ENCODE assay signal across 18 cellular contexts in the genomic region with DNA sequence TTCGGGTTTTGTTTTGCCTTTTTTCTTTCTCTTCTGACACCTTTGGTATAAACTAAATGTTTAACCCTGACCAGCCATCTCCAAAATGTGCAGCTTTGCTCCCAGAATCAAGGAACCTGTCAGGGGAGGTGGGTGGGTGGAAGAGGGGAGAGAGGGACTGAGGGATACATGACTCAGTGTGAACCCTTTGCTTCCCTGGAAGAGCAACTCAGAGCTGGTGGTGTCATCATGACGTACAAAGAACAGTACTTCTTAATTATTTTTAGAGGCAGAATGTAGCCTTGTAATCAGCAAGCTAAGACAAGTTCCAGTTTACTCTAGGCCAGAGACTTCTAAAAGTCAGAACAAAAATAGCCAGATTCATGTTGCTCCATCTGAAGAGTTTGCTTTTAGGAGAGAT.
DNase-seq lines count a peak whose midpoint lies in the region; ATAC-seq, FAIRE-seq and TF ChIP-seq lines count a peak whose summit lies in the region.
"Had no signal": no experiment of that assay in that cellular context is flagged by ENCODE, and none has a peak within 500 bp of the region (broad histone marks: within the 10 kb centered on the region; RNA-seq: fewer than 3 reads in every experiment).

No MANE protein-coding gene starts in this region.

- H4K20me1 ChIP-seq in PC-3 (ENCODE audit: low read length), result no peaks in the 10 kb centered on the region
- H4K20me1 ChIP-seq: BLaER1 treated with 17β-estradiol and CSF1 and Interleukin-3, amounts not matched to agents 10 nM and 100 nM had no signal

- CTCF ChIA-PET in CD8-positive, alpha-beta memory T cell (lab: Charles Lee), result no interaction called here
- CTCF ChIA-PET in PC-3 (lab: Charles Lee), result no interaction called here

- no peak for FAIRE-seq in RCC 7860 (lab: Jason Lieb, UNC)
- FAIRE-seq: pancreas had no signal

- H3K27me3 ChIP-seq in CD8-positive, alpha-beta memory T cell (ENCODE audit: insufficient read depth, low read length, poor library complexity, severe bottlenecking), result no peaks in the 10 kb centered on the region
- no peaks in the 10 kb centered on the region for H3K27me3 ChIP-seq in PC-3 (ENCODE audit: low read length)
- H3K27me3 ChIP-seq: BLaER1 treated with 17β-estradiol and CSF1 and Interleukin-3, amounts not matched to agents 10 nM and 100 nM; gastroesophageal sphincter; pancreas; spleen had no signal

- H3K27me3 Mint-ChIP-seq in CD8-positive, alpha-beta memory T cell, result no peaks in the 10 kb centered on the region

- H3K27ac ChIP-seq in CD8-positive, alpha-beta memory T cell (ENCODE audit: low read depth, low read length), result peak overlapping the region; percentile 45
- H3K27ac ChIP-seq in PC-3 (ENCODE audit: low read length) (no peak overlapping the region), substantia nigra (ENCODE audit: low read depth, low read length, poor library complexity, severe bottlenecking) (no peak overlapping the region)
- H3K27ac ChIP-seq: BLaER1 treated with 17β-estradiol and CSF1 and Interleukin-3, amounts not matched to agents 10 nM and 100 nM; gastroesophageal sphincter; pancreas; spleen had no signal

- H3K9me3 ChIP-seq in CD8-positive, alpha-beta memory T cell (ENCODE audit: low read length), result no peaks in the 10 kb centered on the region
- H3K9me3 ChIP-seq in PC-3 (ENCODE audit: low read length), result no peaks in the 10 kb centered on the region
- H3K9me3 ChIP-seq: BLaER1 treated with 17β-estradiol and CSF1 and Interleukin-3, amounts not matched to agents 10 nM and 100 nM; gastroesophageal sphincter; pancreas; spleen had no signal

- H3F3A ChIP-seq in PC-3 (ENCODE audit: low read length, unreplicated experiment), result no peaks in the 10 kb centered on the region

- H2AFZ ChIP-seq in PC-3 (ENCODE audit: low read length), result no peak overlapping the region

- no peaks in the 10 kb centered on the region for H3K4me1 ChIP-seq in CD8-positive, alpha-beta memory T cell (ENCODE audit: insufficient read depth, low read length)
- no peaks in the 10 kb centered on the region for H3K4me1 ChIP-seq in PC-3 (ENCODE audit: insufficient read depth, low read length)
- H3K4me1 ChIP-seq: BLaER1 treated with 17β-estradiol and CSF1 and Interleukin-3, amounts not matched to agents 10 nM and 100 nM; pancreas; spleen had no signal

- ATAC-seq in PC-3 (no peak), esophagus mucosa (peak; percentile 94)
- ATAC-seq: gastroesophageal sphincter, pancreas had no signal

- BruUV-seq in PC-3 (replicated peaks; lab: Mats Ljungman, UMichigan), result no TSS peak

- no peak overlapping the region for H3K4me3 ChIP-seq in CD8-positive, alpha-beta memory T cell (ENCODE audit: low read length)
- no peak overlapping the region for H3K4me3 ChIP-seq in PC-3 (ENCODE audit: low read length)
- H3K4me3 ChIP-seq: BLaER1 treated with 17β-estradiol and CSF1 and Interleukin-3, amounts not matched to agents 10 nM and 100 nM; gastroesophageal sphincter; pancreas; spleen had no signal

- no peaks in the 10 kb centered on the region for H3K36me3 ChIP-seq in CD8-positive, alpha-beta memory T cell (ENCODE audit: insufficient read depth, low read length)
- no peaks in the 10 kb centered on the region for H3K36me3 ChIP-seq in PC-3 (ENCODE audit: low read depth, low read length)
- H3K36me3 ChIP-seq: pancreas had no signal

- H3K4me3 Mint-ChIP-seq in CD8-positive, alpha-beta memory T cell, result no peak overlapping the region
- H3K4me3 Mint-ChIP-seq: activated T-helper 1 cell treated with anti-CD3 and anti-CD28 coated beads, Interleukin-12 subunit alpha, Interleukin-12 subunit beta, Interleukin-2, Interleukin-4 antibody, amounts not matched to agents 30 ng/mL and 10 ng/mL and 1 ng/mL, durations not matched to agents 14 hours and 24 hours and 36 hours had no signal

- intact Hi-C loops in PC-3 (cut with micrococcal nuclease), result no loop called here

- H3K79me2 ChIP-seq in PC-3 (ENCODE audit: low read length), result no peaks in the 10 kb centered on the region

- no peaks in the 10 kb centered on the region for H3K9me2 ChIP-seq in PC-3 (replicated peaks; ENCODE audit: low read length)

- H3K9ac ChIP-seq in PC-3 (ENCODE audit: low read length), result no peak overlapping the region
- H3K9ac ChIP-seq: BLaER1 treated with 17β-estradiol and CSF1 and Interleukin-3, amounts not matched to agents 10 nM and 100 nM had no signal

- H3K27ac Mint-ChIP-seq in CD8-positive, alpha-beta memory T cell, result peak overlapping the region in 2 of 8 donors; percentile 1 to 6
- H3K27ac Mint-ChIP-seq: activated T-helper 1 cell treated with anti-CD3 and anti-CD28 coated beads, Interleukin-12 subunit alpha, Interleukin-12 subunit beta, Interleukin-2, Interleukin-4 antibody, amounts not matched to agents 30 ng/mL and 10 ng/mL and 1 ng/mL, durations not matched to agents 14 hours and 24 hours and 36 hours had no signal

- H3K36me3 Mint-ChIP-seq in CD8-positive, alpha-beta memory T cell, result peaks cover 5 to 37% (median 16%) of the 10 kb centered on the region in 3 donors

- POLR2A ChIA-PET in CD8-positive, alpha-beta memory T cell (lab: Charles Lee), result no interaction called here
- POLR2A ChIA-PET in PC-3 (lab: Charles Lee; ENCODE audit: unreplicated experiment), result no interaction called here

- H3K4me2 ChIP-seq in PC-3 (ENCODE audit: low read length), result no peak overlapping the region
- H3K4me2 ChIP-seq: BLaER1 treated with 17β-estradiol and CSF1 and Interleukin-3, amounts not matched to agents 10 nM and 100 nM had no signal

- H3K9me3 Mint-ChIP-seq in CD8-positive, alpha-beta memory T cell, result no peaks in the 10 kb centered on the region
- H3K9me3 Mint-ChIP-seq: activated T-helper 1 cell treated with anti-CD3 and anti-CD28 coated beads, Interleukin-12 subunit alpha, Interleukin-12 subunit beta, Interleukin-2, Interleukin-4 antibody, amounts not matched to agents 30 ng/mL and 10 ng/mL and 1 ng/mL, durations not matched to agents 14 hours and 24 hours and 36 hours had no signal

- no peak for TF ChIP-seq CTCF in PC-3 (conservative IDR thresholded peaks at IDR 0.05; ENCODE audit: low read depth, low read length)

- no peak for DNase-seq in CD8-positive, alpha-beta memory T cell
- DNase-seq in PC-3 (peak; percentile 2), non-pigmented ciliary epithelial cell (ENCODE audit: low read depth) (peak; percentile 61), RCC 7860 (ENCODE audit: low spot score) (no peak), substantia nigra (lab: John Stamatoyannopoulos, UW) (no peak), NCI-H526 treated with DMSO at 0.1 percent for 48 hours (lab: John Stamatoyannopoulos, UW) (no peak)
- no peak for DNase-seq in activated T-cell treated with anti-CD3 and anti-CD28 coated beads, Interleukin-2, amount 50 U/mL, for 1 hour
- DNase-seq: activated CD4-positive, alpha-beta T cell treated with anti-CD3 and anti-CD28 coated beads, Interleukin-2, amount 50 U/mL, for 48 hours; dermis blood vessel endothelial cell; MV-4-11; NCI-H2171; NK-92 treated with Interleukin-12 subunit alpha and Interleukin-12 subunit beta, amount 100 ng/mL, for 24 hours; pancreas; spleen had no signal

- peaks cover 0 to 2% (median 0%) of the 10 kb centered on the region in 3 donors for H3K4me1 Mint-ChIP-seq in CD8-positive, alpha-beta memory T cell

Comparison
In these comparisons a context has a peak if more than half of its experiments do, and no peak if none do; other contexts are left out.
1. DNase-seq: peak in PC-3 (single experiment) and non-pigmented ciliary epithelial cell (single experiment); none in CD8-positive, alpha-beta memory T cell (0 of 5), RCC 7860 (single experiment), substantia nigra (0 of 49), NCI-H526 treated with DMSO at 0.1 percent for 48 hours (single experiment) and activated T-cell treated with anti-CD3 and anti-CD28 coated beads, Interleukin-2, amount 50 U/mL, for 1 hour (single experiment).